8 cellular contexts compared by ENCODE assay signal in the genomic region with DNA sequence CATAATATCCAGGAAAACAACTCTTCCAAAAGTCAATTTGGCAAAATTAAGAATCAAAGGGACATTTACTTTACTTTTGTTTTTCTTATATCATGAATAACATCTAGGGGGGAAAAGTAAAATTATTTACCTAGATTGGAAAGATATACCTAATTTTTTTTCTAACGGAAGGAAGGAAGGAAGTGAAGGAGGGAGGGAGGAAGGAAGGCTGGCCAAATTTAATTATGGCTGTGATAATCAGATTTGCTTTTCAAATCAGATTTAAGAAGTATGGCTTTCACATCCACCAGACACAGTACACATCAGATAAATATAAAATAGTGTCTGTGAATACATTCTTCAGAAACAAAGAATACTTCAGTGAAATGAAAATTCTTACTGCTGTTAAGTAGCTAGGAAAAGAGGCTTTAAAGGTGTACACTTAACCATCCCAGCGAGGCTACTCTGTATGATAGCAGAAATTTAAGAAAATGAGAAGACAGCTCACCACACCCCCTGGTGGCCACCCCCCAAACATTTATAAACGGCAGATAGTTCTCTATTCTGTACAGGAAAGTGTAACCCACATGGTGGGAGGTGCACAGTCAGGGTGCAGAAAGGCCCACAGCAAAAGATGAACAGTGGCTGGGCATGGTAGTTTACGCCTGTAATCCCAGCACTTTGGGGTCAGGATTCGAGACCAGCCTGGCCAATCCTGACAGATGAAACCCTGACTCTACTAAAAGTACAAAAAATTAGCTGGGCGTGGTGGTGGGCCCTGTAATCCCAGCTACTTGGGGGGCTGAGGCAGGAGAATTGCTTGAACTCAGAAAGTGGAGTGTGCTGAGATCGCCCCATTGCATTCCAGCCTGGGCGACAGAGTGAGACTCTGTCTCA.
DNase-seq lines count a peak whose midpoint lies in the region; ATAC-seq and TF ChIP-seq lines count a peak whose summit lies in the region.

No MANE protein-coding gene starts in this region.

- peak; percentile 86 for ATAC-seq in GM23338
- ATAC-seq in central memory CD8-positive, alpha-beta T cell (replicated peaks; ENCODE audit: extremely low read depth, poor library complexity, severe bottlenecking), result peak; percentile 97
- ATAC-seq in left lobe of liver, result peak; percentile 97
- ATAC-seq in GM21528 (IDR thresholded peaks at IDR 0.05; ENCODE audit: low FRiP score, unreplicated experiment), result no peak

- H3K27ac ChIP-seq in C4-2B, result no peak overlapping the region
- no peak overlapping the region for H3K27ac ChIP-seq in GM23338 (ENCODE audit: low read depth)

- H2AFZ ChIP-seq in GM23338, result no peak overlapping the region

- H3K27me3 ChIP-seq in GM23338 (ENCODE audit: insufficient read depth), result no peaks in the 10 kb centered on the region

- H3F3A ChIP-seq in GM23338 (replicated peaks; ENCODE audit: low read depth), result no peaks in the 10 kb centered on the region

- peaks cover 4% of the 10 kb centered on the region for H3K27me3 Mint-ChIP-seq in GM23338 (ENCODE audit: insufficient read depth, low read depth, poor library complexity)
- H3K27me3 Mint-ChIP-seq in central memory CD8-positive, alpha-beta T cell, result no peaks in the 10 kb centered on the region

- H3K36me3 Mint-ChIP-seq in GM23338 (ENCODE audit: low read depth), result no peaks in the 10 kb centered on the region; the same call in 2 of the 3 replicates
- H3K36me3 Mint-ChIP-seq in central memory CD8-positive, alpha-beta T cell (ENCODE audit: insufficient read depth), result peaks cover 7% of the 10 kb centered on the region

- no peaks in the 10 kb centered on the region for H3K9me3 Mint-ChIP-seq in GM23338
- no peaks in the 10 kb centered on the region for H3K9me3 Mint-ChIP-seq in central memory CD8-positive, alpha-beta T cell

- no peaks in the 10 kb centered on the region; the same call in 1 of the 2 replicates for H4K20me1 ChIP-seq in GM23338 (replicated peaks; ENCODE audit: insufficient read depth)

- no peak overlapping the region for H3K4me3 ChIP-seq in GM23338

- 0 out of 2 replicates have a peak, but pooled peaks cover 5% of the 10 kb centered on the region for H3K9me2 ChIP-seq in GM23338 (ENCODE audit: insufficient read depth)

- H3K27ac Mint-ChIP-seq in GM23338, result no peak overlapping the region
- H3K27ac Mint-ChIP-seq in central memory CD8-positive, alpha-beta T cell (ENCODE audit: low read depth), result no peak overlapping the region

- peak; percentile 70 for DNase-seq in GM23338 (ENCODE audit: low spot score)
- DNase-seq in NCI-H345 treated with DMSO at 0.1 percent for 48 hours (lab: John Stamatoyannopoulos, UW; ENCODE audit: unreplicated experiment), result peak; percentile 11
- peak; percentile 82 for DNase-seq in activated CD4-positive, CD25-positive, alpha-beta regulatory T cell treated with anti-CD3 and anti-CD28 coated beads, Interleukin-2, amount 50 U/mL, for 72 hours
- DNase-seq in central memory CD8-positive, alpha-beta T cell (ENCODE audit: low spot score in 2 of 2), result peak; percentile 77 to 79
- DNase-seq in left lobe of liver (ENCODE audit: low spot score), result peak; percentile 68
- DNase-seq in stimulated activated CD4-positive, alpha-beta T cell treated with anti-CD3 and anti-CD28 coated beads, Interleukin-4, amount 100 ng/mL, for 48 hours (ENCODE audit: low read depth in 2 of 2), result peak; percentile 74 to 75

- no peak overlapping the region for H3K4me3 Mint-ChIP-seq in GM23338
- no peak overlapping the region for H3K4me3 Mint-ChIP-seq in central memory CD8-positive, alpha-beta T cell

- no peaks in the 10 kb centered on the region for H3K4me1 ChIP-seq in GM23338 (ENCODE audit: insufficient read depth)

- no peaks in the 10 kb centered on the region for H3K79me2 ChIP-seq in GM23338 (replicated peaks; ENCODE audit: insufficient read depth)

- H3K4me1 Mint-ChIP-seq in GM23338, result no peaks in the 10 kb centered on the region
- peaks cover 9% of the 10 kb centered on the region for H3K4me1 Mint-ChIP-seq in central memory CD8-positive, alpha-beta T cell

- no peaks in the 10 kb centered on the region for H3K36me3 ChIP-seq in GM23338 (ENCODE audit: insufficient read depth)

- no peak overlapping the region for H3K4me2 ChIP-seq in GM23338

- TF ChIP-seq CTCF in C4-2B (conservative IDR thresholded peaks at IDR 0.05), result peak; percentile 88
- TF ChIP-seq CTCF in GM23338 (conservative IDR thresholded peaks at IDR 0.05; ENCODE audit: low read depth in 2 of 2), result peak; percentile 72 to 89

TF ChIP-seq in GM23338, 12 proteins besides CTCF, POLR2A, EP300 and RAD21 (continues in another document):
- TF ChIP-seq EZH2 (IDR thresholded peaks at IDR 0.05; ENCODE audit: low read depth, unreplicated experiment) (no peak), EZH2phosphoT487 (IDR thresholded peaks at IDR 0.05; ENCODE audit: unreplicated experiment) (no peak), REST (IDR thresholded peaks at IDR 0.05; ENCODE audit: unreplicated experiment) (no peak), POLR2AphosphoS5 (IDR thresholded peaks at IDR 0.05; ENCODE audit: low read depth) (no peak), JUNB (IDR thresholded peaks at IDR 0.05; ENCODE audit: unreplicated experiment) (no peak), NANOG (IDR thresholded peaks at IDR 0.05; ENCODE audit: borderline replicate concordance) (no peak), ZNF331 (CRISPR knock-in tag; IDR thresholded peaks at IDR 0.05; ENCODE audit: low read depth) (no peak), STAT1 (IDR thresholded peaks at IDR 0.05; ENCODE audit: unreplicated experiment) (no peak)
- TF ChIP-seq, protein P1, sequence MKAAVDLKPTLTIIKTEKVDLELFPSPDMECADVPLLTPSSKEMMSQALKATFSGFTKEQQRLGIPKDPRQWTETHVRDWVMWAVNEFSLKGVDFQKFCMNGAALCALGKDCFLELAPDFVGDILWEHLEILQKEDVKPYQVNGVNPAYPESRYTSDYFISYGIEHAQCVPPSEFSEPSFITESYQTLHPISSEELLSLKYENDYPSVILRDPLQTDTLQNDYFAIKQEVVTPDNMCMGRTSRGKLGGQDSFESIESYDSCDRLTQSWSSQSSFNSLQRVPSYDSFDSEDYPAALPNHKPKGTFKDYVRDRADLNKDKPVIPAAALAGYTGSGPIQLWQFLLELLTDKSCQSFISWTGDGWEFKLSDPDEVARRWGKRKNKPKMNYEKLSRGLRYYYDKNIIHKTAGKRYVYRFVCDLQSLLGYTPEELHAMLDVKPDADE (IDR thresholded peaks at IDR 0.05), result no peak

Comparison
In these comparisons a context has a peak if more than half of its experiments do, and no peak if none do; other contexts are left out.
1. DNase-seq: peak in every context shown above with its lines; median percentile 82 in activated CD4-positive, CD25-positive, alpha-beta regulatory T cell treated with anti-CD3 and anti-CD28 coated beads, Interleukin-2, amount 50 U/mL, for 72 hours; 78 in central memory CD8-positive, alpha-beta T cell; 74 in stimulated activated CD4-positive, alpha-beta T cell treated with anti-CD3 and anti-CD28 coated beads, Interleukin-4, amount 100 ng/mL, for 48 hours; 70 in GM23338; 68 in left lobe of liver; 11 in NCI-H345 treated with DMSO at 0.1 percent for 48 hours.